ENCODE assay signal across 1 cellular context in the genomic region with DNA sequence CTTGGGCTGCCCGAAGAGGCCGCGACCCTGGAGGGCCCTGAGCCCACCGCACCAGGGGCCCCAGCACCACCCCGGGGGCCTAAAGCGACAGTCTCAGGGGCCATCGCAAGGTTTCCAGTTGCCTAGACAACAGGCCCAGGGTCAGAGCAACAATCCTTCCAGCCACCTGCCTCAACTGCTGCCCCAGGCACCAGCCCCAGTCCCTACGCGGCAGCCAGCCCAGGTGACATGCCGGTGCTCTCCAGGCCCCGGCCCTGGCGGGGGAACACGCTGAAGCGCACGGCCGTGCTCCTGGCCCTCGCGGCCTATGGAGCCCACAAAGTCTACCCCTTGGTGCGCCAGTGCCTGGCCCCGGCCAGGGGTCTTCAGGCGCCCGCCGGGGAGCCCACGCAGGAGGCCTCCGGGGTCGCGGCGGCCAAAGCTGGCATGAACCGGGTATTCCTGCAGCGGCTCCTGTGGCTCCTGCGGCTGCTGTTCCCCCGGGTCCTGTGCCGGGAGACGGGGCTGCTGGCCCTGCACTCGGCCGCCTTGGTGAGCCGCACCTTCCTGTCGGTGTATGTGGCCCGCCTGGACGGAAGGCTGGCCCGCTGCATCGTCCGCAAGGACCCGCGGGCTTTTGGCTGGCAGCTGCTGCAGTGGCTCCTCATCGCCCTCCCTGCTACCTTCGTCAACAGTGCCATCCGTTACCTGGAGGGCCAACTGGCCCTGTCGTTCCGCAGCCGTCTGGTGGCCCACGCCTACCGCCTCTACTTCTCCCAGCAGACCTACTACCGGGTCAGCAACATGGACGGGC.
TF ChIP-seq lines count a peak whose summit lies in the region.

No MANE protein-coding gene starts in this region.

TF ChIP-seq in GM23338, 12 proteins besides CTCF, POLR2A, EP300 and RAD21:
- TF ChIP-seq NANOG (IDR thresholded peaks at IDR 0.05; ENCODE audit: borderline replicate concordance) (no peak), ZNF114 (CRISPR knock-in tag; IDR thresholded peaks at IDR 0.05) (no peak), JUNB (IDR thresholded peaks at IDR 0.05; ENCODE audit: unreplicated experiment) (no peak), EZH2phosphoT487 (IDR thresholded peaks at IDR 0.05; ENCODE audit: unreplicated experiment) (no peak), CREB1 (CRISPR knock-in tag; IDR thresholded peaks at IDR 0.05; ENCODE audit: low read depth) (no peak), POLR2AphosphoS5 (IDR thresholded peaks at IDR 0.05; ENCODE audit: low read depth) (no peak), EZH2 (IDR thresholded peaks at IDR 0.05; ENCODE audit: low read depth, unreplicated experiment) (no peak), STAT1 (IDR thresholded peaks at IDR 0.05; ENCODE audit: unreplicated experiment) (no peak)
- TF ChIP-seq, protein P1, sequence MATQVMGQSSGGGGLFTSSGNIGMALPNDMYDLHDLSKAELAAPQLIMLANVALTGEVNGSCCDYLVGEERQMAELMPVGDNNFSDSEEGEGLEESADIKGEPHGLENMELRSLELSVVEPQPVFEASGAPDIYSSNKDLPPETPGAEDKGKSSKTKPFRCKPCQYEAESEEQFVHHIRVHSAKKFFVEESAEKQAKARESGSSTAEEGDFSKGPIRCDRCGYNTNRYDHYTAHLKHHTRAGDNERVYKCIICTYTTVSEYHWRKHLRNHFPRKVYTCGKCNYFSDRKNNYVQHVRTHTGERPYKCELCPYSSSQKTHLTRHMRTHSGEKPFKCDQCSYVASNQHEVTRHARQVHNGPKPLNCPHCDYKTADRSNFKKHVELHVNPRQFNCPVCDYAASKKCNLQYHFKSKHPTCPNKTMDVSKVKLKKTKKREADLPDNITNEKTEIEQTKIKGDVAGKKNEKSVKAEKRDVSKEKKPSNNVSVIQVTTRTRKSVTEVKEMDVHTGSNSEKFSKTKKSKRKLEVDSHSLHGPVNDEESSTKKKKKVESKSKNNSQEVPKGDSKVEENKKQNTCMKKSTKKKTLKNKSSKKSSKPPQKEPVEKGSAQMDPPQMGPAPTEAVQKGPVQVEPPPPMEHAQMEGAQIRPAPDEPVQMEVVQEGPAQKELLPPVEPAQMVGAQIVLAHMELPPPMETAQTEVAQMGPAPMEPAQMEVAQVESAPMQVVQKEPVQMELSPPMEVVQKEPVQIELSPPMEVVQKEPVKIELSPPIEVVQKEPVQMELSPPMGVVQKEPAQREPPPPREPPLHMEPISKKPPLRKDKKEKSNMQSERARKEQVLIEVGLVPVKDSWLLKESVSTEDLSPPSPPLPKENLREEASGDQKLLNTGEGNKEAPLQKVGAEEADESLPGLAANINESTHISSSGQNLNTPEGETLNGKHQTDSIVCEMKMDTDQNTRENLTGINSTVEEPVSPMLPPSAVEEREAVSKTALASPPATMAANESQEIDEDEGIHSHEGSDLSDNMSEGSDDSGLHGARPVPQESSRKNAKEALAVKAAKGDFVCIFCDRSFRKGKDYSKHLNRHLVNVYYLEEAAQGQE (IDR thresholded peaks at IDR 0.05; ENCODE audit: unreplicated experiment) = no peak
- TF ChIP-seq, protein P2, sequence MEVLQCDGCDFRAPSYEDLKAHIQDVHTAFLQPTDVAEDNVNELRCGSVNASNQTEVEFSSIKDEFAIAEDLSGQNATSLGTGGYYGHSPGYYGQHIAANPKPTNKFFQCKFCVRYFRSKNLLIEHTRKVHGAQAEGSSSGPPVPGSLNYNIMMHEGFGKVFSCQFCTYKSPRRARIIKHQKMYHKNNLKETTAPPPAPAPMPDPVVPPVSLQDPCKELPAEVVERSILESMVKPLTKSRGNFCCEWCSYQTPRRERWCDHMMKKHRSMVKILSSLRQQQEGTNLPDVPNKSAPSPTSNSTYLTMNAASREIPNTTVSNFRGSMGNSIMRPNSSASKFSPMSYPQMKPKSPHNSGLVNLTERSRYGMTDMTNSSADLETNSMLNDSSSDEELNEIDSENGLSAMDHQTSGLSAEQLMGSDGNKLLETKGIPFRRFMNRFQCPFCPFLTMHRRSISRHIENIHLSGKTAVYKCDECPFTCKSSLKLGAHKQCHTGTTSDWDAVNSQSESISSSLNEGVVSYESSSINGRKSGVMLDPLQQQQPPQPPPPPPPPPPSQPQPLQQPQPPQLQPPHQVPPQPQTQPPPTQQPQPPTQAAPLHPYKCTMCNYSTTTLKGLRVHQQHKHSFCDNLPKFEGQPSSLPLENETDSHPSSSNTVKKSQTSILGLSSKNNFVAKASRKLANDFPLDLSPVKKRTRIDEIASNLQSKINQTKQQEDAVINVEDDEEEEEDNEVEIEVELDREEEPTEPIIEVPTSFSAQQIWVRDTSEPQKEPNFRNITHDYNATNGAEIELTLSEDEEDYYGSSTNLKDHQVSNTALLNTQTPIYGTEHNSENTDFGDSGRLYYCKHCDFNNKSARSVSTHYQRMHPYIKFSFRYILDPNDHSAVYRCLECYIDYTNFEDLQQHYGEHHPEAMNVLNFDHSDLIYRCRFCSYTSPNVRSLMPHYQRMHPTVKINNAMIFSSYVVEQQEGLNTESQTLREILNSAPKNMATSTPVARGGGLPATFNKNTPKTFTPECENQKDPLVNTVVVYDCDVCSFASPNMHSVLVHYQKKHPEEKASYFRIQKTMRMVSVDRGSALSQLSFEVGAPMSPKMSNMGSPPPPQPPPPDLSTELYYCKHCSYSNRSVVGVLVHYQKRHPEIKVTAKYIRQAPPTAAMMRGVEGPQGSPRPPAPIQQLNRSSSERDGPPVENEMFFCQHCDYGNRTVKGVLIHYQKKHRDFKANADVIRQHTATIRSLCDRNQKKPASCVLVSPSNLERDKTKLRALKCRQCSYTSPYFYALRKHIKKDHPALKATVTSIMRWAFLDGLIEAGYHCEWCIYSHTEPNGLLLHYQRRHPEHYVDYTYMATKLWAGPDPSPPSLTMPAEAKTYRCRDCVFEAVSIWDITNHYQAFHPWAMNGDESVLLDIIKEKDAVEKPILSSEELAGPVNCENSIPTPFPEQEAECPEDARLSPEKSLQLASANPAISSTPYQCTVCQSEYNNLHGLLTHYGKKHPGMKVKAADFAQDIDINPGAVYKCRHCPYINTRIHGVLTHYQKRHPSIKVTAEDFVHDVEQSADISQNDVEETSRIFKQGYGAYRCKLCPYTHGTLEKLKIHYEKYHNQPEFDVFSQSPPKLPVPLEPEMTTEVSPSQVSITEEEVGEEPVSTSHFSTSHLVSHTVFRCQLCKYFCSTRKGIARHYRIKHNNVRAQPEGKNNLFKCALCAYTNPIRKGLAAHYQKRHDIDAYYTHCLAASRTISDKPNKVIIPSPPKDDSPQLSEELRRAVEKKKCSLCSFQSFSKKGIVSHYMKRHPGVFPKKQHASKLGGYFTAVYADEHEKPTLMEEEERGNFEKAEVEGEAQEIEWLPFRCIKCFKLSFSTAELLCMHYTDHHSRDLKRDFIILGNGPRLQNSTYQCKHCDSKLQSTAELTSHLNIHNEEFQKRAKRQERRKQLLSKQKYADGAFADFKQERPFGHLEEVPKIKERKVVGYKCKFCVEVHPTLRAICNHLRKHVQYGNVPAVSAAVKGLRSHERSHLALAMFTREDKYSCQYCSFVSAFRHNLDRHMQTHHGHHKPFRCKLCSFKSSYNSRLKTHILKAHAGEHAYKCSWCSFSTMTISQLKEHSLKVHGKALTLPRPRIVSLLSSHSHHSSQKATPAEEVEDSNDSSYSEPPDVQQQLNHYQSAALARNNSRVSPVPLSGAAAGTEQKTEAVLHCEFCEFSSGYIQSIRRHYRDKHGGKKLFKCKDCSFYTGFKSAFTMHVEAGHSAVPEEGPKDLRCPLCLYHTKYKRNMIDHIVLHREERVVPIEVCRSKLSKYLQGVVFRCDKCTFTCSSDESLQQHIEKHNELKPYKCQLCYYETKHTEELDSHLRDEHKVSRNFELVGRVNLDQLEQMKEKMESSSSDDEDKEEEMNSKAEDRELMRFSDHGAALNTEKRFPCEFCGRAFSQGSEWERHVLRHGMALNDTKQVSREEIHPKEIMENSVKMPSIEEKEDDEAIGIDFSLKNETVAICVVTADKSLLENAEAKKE (CRISPR knock-in tag; IDR thresholded peaks at IDR 0.05) = no peak
- TF ChIP-seq, protein P3, sequence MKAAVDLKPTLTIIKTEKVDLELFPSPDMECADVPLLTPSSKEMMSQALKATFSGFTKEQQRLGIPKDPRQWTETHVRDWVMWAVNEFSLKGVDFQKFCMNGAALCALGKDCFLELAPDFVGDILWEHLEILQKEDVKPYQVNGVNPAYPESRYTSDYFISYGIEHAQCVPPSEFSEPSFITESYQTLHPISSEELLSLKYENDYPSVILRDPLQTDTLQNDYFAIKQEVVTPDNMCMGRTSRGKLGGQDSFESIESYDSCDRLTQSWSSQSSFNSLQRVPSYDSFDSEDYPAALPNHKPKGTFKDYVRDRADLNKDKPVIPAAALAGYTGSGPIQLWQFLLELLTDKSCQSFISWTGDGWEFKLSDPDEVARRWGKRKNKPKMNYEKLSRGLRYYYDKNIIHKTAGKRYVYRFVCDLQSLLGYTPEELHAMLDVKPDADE (IDR thresholded peaks at IDR 0.05) = no peak
